ENCODE assay signal across 30 cellular contexts in the genomic region with DNA sequence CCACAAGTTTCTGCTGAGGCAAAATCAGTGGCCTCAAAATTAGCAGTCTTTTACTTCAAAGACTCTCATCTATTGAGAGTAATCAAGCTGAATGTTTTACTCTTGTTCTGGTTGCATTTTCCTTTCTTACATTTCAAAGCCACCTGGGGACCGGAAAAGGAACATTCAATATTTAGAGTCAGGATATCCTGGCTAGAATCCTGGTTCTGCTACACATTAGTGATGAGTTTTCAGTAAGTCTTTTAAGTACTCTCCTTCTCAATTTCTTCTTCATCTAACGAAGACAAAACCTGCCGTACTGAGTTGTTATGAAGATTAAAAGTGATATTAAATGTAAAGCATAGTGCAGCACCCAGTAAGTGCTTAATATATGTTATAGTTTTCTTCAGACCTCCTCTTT. TPM values are rescaled to one million over a fixed set of nuclear protein-coding genes. Genes with fewer than 3 reads are reported as not detected.
"Had no signal": no experiment of that assay in that cellular context is flagged by ENCODE, and none has a peak within 500 bp of the region (broad histone marks: within the 10 kb centered on the region; RNA-seq: fewer than 3 reads in every experiment).

No MANE protein-coding gene starts in this region.

- H3K4me3 Mint-ChIP-seq: activated CD4-positive, alpha-beta memory T cell treated with anti-CD3 and anti-CD28 coated beads for 36 hours; activated CD4-positive, alpha-beta T cell treated with anti-CD3 and anti-CD28 coated beads, Interleukin-2, amount 10 ng/mL, durations not matched to agents 24 days and 14 days; activated naive CD4-positive, alpha-beta T cell treated with anti-CD3 and anti-CD28 coated beads for 36 hours; activated naive CD8-positive, alpha-beta T cell treated with anti-CD3 and anti-CD28 coated beads for 36 hours; activated T-helper 1 cell treated with anti-CD3 and anti-CD28 coated beads, Interleukin-12 subunit alpha, Interleukin-12 subunit beta, Interleukin-2, Interleukin-4 antibody, amounts not matched to agents 30 ng/mL and 10 ng/mL and 1 ng/mL, durations not matched to agents 14 hours and 24 hours and 36 hours; dendritic cell treated with granulocyte-macrophage colony-stimulating factor and Interleukin-4, amounts not matched to agents 40 ng/mL and 50 ng/mL, for 4 days; stimulated activated effector memory CD8-positive, alpha-beta T cell treated with anti-CD3 and anti-CD28 coated beads, Interleukin-12 subunit alpha, Interleukin-12 subunit beta, amount 100 ng/mL, for 72 hours; stimulated activated naive CD8-positive, alpha-beta T cell treated with anti-CD3 and anti-CD28 coated beads, Interleukin-15, Interleukin-2, amounts not matched to agents 100 ng/mL and 50 ng/mL, for 24 hours had no signal

- H3K9me3 Mint-ChIP-seq: activated T-helper 1 cell treated with anti-CD3 and anti-CD28 coated beads, Interleukin-12 subunit alpha, Interleukin-12 subunit beta, Interleukin-2, Interleukin-4 antibody, amounts not matched to agents 30 ng/mL and 10 ng/mL and 1 ng/mL, durations not matched to agents 14 hours and 24 hours and 36 hours; stimulated activated effector memory CD8-positive, alpha-beta T cell treated with anti-CD3 and anti-CD28 coated beads, Interleukin-12 subunit alpha, Interleukin-12 subunit beta, amount 100 ng/mL, for 72 hours; stimulated activated naive CD8-positive, alpha-beta T cell treated with anti-CD3 and anti-CD28 coated beads, Interleukin-15, Interleukin-2, amounts not matched to agents 100 ng/mL and 50 ng/mL, for 24 hours had no signal

- H3K9me3 ChIP-seq: ascending aorta, ovary, right lobe of liver, vagina had no signal

- H3K27me3 ChIP-seq: ascending aorta, foreskin keratinocyte, left lung, ovary, right lobe of liver, upper lobe of left lung, vagina had no signal

- H3K27ac Mint-ChIP-seq: activated CD4-positive, alpha-beta memory T cell treated with anti-CD3 and anti-CD28 coated beads for 36 hours; activated CD4-positive, alpha-beta T cell treated with anti-CD3 and anti-CD28 coated beads, Interleukin-2, amount 10 ng/mL, durations not matched to agents 24 days and 14 days; activated naive CD4-positive, alpha-beta T cell treated with anti-CD3 and anti-CD28 coated beads for 36 hours; activated naive CD8-positive, alpha-beta T cell treated with anti-CD3 and anti-CD28 coated beads for 36 hours; activated T-helper 1 cell treated with anti-CD3 and anti-CD28 coated beads, Interleukin-12 subunit alpha, Interleukin-12 subunit beta, Interleukin-2, Interleukin-4 antibody, amounts not matched to agents 30 ng/mL and 10 ng/mL and 1 ng/mL, durations not matched to agents 14 hours and 24 hours and 36 hours; dendritic cell treated with granulocyte-macrophage colony-stimulating factor and Interleukin-4, amounts not matched to agents 40 ng/mL and 50 ng/mL, for 4 days; progenitor cell of endocrine pancreas; stimulated activated effector memory CD8-positive, alpha-beta T cell treated with anti-CD3 and anti-CD28 coated beads, Interleukin-12 subunit alpha, Interleukin-12 subunit beta, amount 100 ng/mL, for 72 hours; stimulated activated naive CD8-positive, alpha-beta T cell treated with anti-CD3 and anti-CD28 coated beads, Interleukin-15, Interleukin-2, amounts not matched to agents 100 ng/mL and 50 ng/mL, for 24 hours had no signal

- H3K4me1 ChIP-seq: ascending aorta, vagina had no signal

- DNase-seq: activated CD4-positive, alpha-beta memory T cell treated with anti-CD3 and anti-CD28 coated beads for 36 hours; activated CD4-positive, alpha-beta T cell treated with anti-CD3 and anti-CD28 coated beads, Interleukin-2, amount 10 ng/mL, durations not matched to agents 24 days and 14 days; activated CD8-positive, alpha-beta memory T cell treated with anti-CD3 and anti-CD28 coated beads, Interleukin-2, amount 50 U/mL, for 4 hours; activated effector memory CD4-positive, alpha-beta T cell treated with anti-CD3 and anti-CD28 coated beads, Interleukin-2, amount 50 U/mL, for 16 hours; activated naive CD4-positive, alpha-beta T cell treated with anti-CD3 and anti-CD28 coated beads for 36 hours; activated naive CD8-positive, alpha-beta T cell treated with anti-CD3 and anti-CD28 coated beads for 36 hours; activated T-cell treated with anti-CD3 and anti-CD28 coated beads, Interleukin-2, amount 50 U/mL, for 1 hour; central memory CD4-positive, alpha-beta T cell; effector CD4-positive, alpha-beta T cell; foreskin keratinocyte; left lung; ovary; right lobe of liver; stimulated activated CD4-positive, alpha-beta T cell treated with anti-CD3 and anti-CD28 coated beads, Interleukin-4, amount 100 ng/mL, for 24 hours; substantia nigra; T-helper 9 cell; upper lobe of left lung had no signal

- H3K36me3 Mint-ChIP-seq: activated CD4-positive, alpha-beta memory T cell treated with anti-CD3 and anti-CD28 coated beads for 36 hours; activated naive CD8-positive, alpha-beta T cell treated with anti-CD3 and anti-CD28 coated beads for 36 hours; stimulated activated effector memory CD8-positive, alpha-beta T cell treated with anti-CD3 and anti-CD28 coated beads, Interleukin-12 subunit alpha, Interleukin-12 subunit beta, amount 100 ng/mL, for 72 hours had no signal

- H3K27ac ChIP-seq: ascending aorta, foreskin keratinocyte, left lung, ovary, right lobe of liver, vagina, VCaP had no signal

- H3K4me3 ChIP-seq: ascending aorta, left lung, ovary, right lobe of liver, skin epidermis, upper lobe of left lung, vagina had no signal

- H3K27me3 Mint-ChIP-seq: activated CD4-positive, alpha-beta memory T cell treated with anti-CD3 and anti-CD28 coated beads for 36 hours; activated CD4-positive, alpha-beta T cell treated with anti-CD3 and anti-CD28 coated beads, Interleukin-2, amount 10 ng/mL, durations not matched to agents 24 days and 14 days; activated naive CD8-positive, alpha-beta T cell treated with anti-CD3 and anti-CD28 coated beads for 36 hours; dendritic cell treated with granulocyte-macrophage colony-stimulating factor and Interleukin-4, amounts not matched to agents 40 ng/mL and 50 ng/mL, for 4 days; progenitor cell of endocrine pancreas; stimulated activated naive CD8-positive, alpha-beta T cell treated with anti-CD3 and anti-CD28 coated beads, Interleukin-15, Interleukin-2, amounts not matched to agents 100 ng/mL and 50 ng/mL, for 24 hours had no signal

- H3K36me3 ChIP-seq: ascending aorta, left lung, ovary, right lobe of liver, upper lobe of left lung, vagina had no signal

- ATAC-seq: activated CD4-positive, CD25-positive, alpha-beta regulatory T cell treated with anti-CD3 and anti-CD28 coated beads, Interleukin-2, amount 50 U/mL, for 24 hours; left lung; right lobe of liver; stimulated activated effector memory CD8-positive, alpha-beta T cell treated with anti-CD3 and anti-CD28 coated beads, Interleukin-12 subunit alpha, Interleukin-12 subunit beta, amount 100 ng/mL, for 72 hours had no signal

- H3K4me1 Mint-ChIP-seq: activated CD4-positive, alpha-beta T cell treated with anti-CD3 and anti-CD28 coated beads, Interleukin-2, amount 10 ng/mL, durations not matched to agents 24 days and 14 days; activated naive CD8-positive, alpha-beta T cell treated with anti-CD3 and anti-CD28 coated beads for 36 hours; stimulated activated effector memory CD8-positive, alpha-beta T cell treated with anti-CD3 and anti-CD28 coated beads, Interleukin-12 subunit alpha, Interleukin-12 subunit beta, amount 100 ng/mL, for 72 hours had no signal

RNA-seq across cellular contexts. Expression of a gene that starts 52.4 kb away (rescaled TPM):
- total RNA-seq: activated CD4-positive, alpha-beta memory T cell treated with anti-CD3 and anti-CD28 coated beads for 36 hours; activated CD4-positive, alpha-beta T cell treated with anti-CD3 and anti-CD28 coated beads, Interleukin-2, amount 10 ng/mL, durations not matched to agents 24 days and 14 days; activated CD8-positive, alpha-beta memory T cell treated with anti-CD3 and anti-CD28 coated beads for 36 hours; activated naive CD4-positive, alpha-beta T cell treated with anti-CD3 and anti-CD28 coated beads for 36 hours; activated T-helper 1 cell treated with anti-CD3 and anti-CD28 coated beads, Interleukin-12 subunit alpha, Interleukin-12 subunit beta, Interleukin-2, Interleukin-4 antibody, amounts not matched to agents 30 ng/mL and 10 ng/mL and 1 ng/mL, durations not matched to agents 14 hours and 24 hours and 36 hours; ascending aorta; lung microvascular endothelial cell; ovary; right lobe of liver; T-helper 1 cell treated with Interleukin-12 subunit alpha and Interleukin-12 subunit beta and Interleukin-4 antibody, amounts not matched to agents 30 ng/mL and 1 ng/mL, for 36 hours had no signal
